ENCODE assay signal across 1 cellular context in the genomic region with DNA sequence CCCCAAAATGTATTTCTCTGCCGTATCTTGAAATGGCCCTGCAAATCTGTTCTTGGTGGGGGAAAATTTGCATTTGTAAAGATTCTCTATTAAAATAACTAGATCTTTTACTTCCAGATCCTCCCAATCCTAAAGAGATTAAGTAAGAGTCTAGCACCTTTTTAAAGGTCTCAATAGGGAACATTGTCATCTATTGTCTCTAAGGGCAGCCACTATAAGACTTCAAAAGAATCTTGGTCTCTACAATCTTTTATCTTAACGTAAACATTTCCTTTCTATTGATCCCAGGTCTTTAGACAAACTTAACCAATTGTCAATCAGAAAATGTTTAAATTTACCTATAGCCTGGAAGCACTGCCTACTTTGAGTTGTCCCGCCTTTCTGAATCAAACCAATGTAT.
TF ChIP-seq lines count a peak whose summit lies in the region.

No MANE protein-coding gene starts in this region.

TF ChIP-seq in GM23338, 12 proteins besides CTCF, POLR2A, EP300 and RAD21:
- no peak for TF ChIP-seq POLR2AphosphoS5 (IDR thresholded peaks at IDR 0.05; ENCODE audit: low read depth)
- TF ChIP-seq NANOG (IDR thresholded peaks at IDR 0.05; ENCODE audit: borderline replicate concordance): peak; percentile 75; the same call in 1 of the 2 replicates
- no peak for TF ChIP-seq EZH2 (IDR thresholded peaks at IDR 0.05; ENCODE audit: low read depth, unreplicated experiment)
